In genomic region chr12:15532364-15532977, GRCh38 we compare ENCODE assay signal across 8 cellular contexts.
DNase-seq lines count a peak whose midpoint lies in the region; ATAC-seq and TF ChIP-seq lines count a peak whose summit lies in the region.

No MANE protein-coding gene starts in this region.

- H3K27ac ChIP-seq in C4-2B, result no peak overlapping the region
- peak overlapping the region; percentile 2; the same call in 1 of the 2 replicates for H3K27ac ChIP-seq in OCI-LY3 (ENCODE audit: low read length)
- no peak overlapping the region for H3K27ac ChIP-seq in left ventricle myocardium inferior (replicated peaks)

- peaks cover 40% of the 10 kb centered on the region for H3K4me1 ChIP-seq in OCI-LY3 (ENCODE audit: low read length)
- H3K4me1 ChIP-seq in left ventricle myocardium inferior, result no peaks in the 10 kb centered on the region

- intact Hi-C loops in left ventricle myocardium inferior (cut with micrococcal nuclease), result loop anchor here (5.0 kb wide), 2 partner anchors 55 to 325 kb away; no protein-coding TSS in a partner anchor

- H3K4me3 ChIP-seq in OCI-LY3 (ENCODE audit: low read length) (no peak overlapping the region), left ventricle myocardium inferior (no peak overlapping the region)

- no peak overlapping the region for H3K9ac ChIP-seq in OCI-LY3 (ENCODE audit: low read length)

- no peaks in the 10 kb centered on the region for H3K79me2 ChIP-seq in OCI-LY3 (ENCODE audit: low read length)

- TF ChIP-seq CTCF in C4-2B (conservative IDR thresholded peaks at IDR 0.05) (peak; percentile 65), OCI-LY3 (IDR thresholded peaks at IDR 0.05; ENCODE audit: low read depth, low read length) (peak; percentile 88), left ventricle myocardium inferior (IDR thresholded peaks at IDR 0.05; ENCODE audit: borderline replicate concordance) (peak; percentile 57)

- peak; percentile 29 for DNase-seq in activated naive CD4-positive, alpha-beta T cell treated with Interleukin-2 at 50 U/mL for 16 hours
- DNase-seq in left ventricle myocardium inferior (no peak), NCI-H1092 (lab: John Stamatoyannopoulos, UW) (no peak)
- peak; percentile 28 for DNase-seq in stimulated activated CD4-positive, alpha-beta T cell treated with anti-CD3 and anti-CD28 coated beads, Interleukin-12 subunit alpha, Interleukin-12 subunit beta, amount 100 ng/mL, for 4 hours

- H3K9me3 ChIP-seq in OCI-LY3 (ENCODE audit: insufficient read depth, low read length) (0 out of 2 replicates have a peak, but pooled peaks cover 6% of the 10 kb centered on the region), left ventricle myocardium inferior (replicated peaks) (peaks cover 11% of the 10 kb centered on the region)

- H3K4me2 ChIP-seq in OCI-LY3 (ENCODE audit: low read length), result peak overlapping the region; percentile 47

- peak; percentile 74 for ATAC-seq in GM18873 (IDR thresholded peaks at IDR 0.05; ENCODE audit: low FRiP score, unreplicated experiment)
- ATAC-seq in HG03108 (IDR thresholded peaks at IDR 0.05; ENCODE audit: unreplicated experiment), result peak; percentile 72

- H3K36me3 ChIP-seq in OCI-LY3 (replicated peaks; ENCODE audit: low read depth, low read length), result no peaks in the 10 kb centered on the region
- H3K36me3 ChIP-seq in left ventricle myocardium inferior, result no peaks in the 10 kb centered on the region

- peak overlapping the region; percentile 43 for H2AFZ ChIP-seq in OCI-LY3 (ENCODE audit: low read depth, low read length)

- no peaks in the 10 kb centered on the region for H4K20me1 ChIP-seq in OCI-LY3 (ENCODE audit: insufficient read depth, low read length)

- H3K27me3 ChIP-seq in OCI-LY3 (ENCODE audit: low read depth, low read length) (no peaks in the 10 kb centered on the region), left ventricle myocardium inferior (ENCODE audit: low read depth) (no peaks in the 10 kb centered on the region)

Comparison
In these comparisons a context has a peak if more than half of its experiments do, and no peak if none do; other contexts are left out.
1. DNase-seq: peak in activated naive CD4-positive, alpha-beta T cell treated with Interleukin-2 at 50 U/mL for 16 hours (single experiment) and stimulated activated CD4-positive, alpha-beta T cell treated with anti-CD3 and anti-CD28 coated beads, Interleukin-12 subunit alpha, Interleukin-12 subunit beta, amount 100 ng/mL, for 4 hours (single experiment); none in left ventricle myocardium inferior (single experiment) and NCI-H1092 (single experiment).
2. Peak in every context shown above with its lines, with median percentiles within 50 percentile points of each other: CTCF ChIP-seq.